Comparison of ENCODE assay signal across 16 cellular contexts in genomic region chr11:59767212-59767611, GRCh38. TPM values are rescaled to one million over a fixed set of nuclear protein-coding genes. Genes with fewer than 3 reads are reported as not detected.
A peak's percentile ranks its signal among the peaks of the same experiment; 100 is the strongest.
DNase-seq lines count a peak whose midpoint lies in the region; ATAC-seq, FAIRE-seq and TF ChIP-seq lines count a peak whose summit lies in the region.
"Had no signal": no experiment of that assay in that cellular context is flagged by ENCODE, and none has a peak within 500 bp of the region (broad histone marks: within the 10 kb centered on the region; RNA-seq: fewer than 3 reads in every experiment).

No MANE protein-coding gene starts in this region.

- H2AFZ ChIP-seq in DND-41 (ENCODE audit: low read depth, low read length): no peak overlapping the region

- no peak overlapping the region for H3K9ac ChIP-seq in DND-41 (ENCODE audit: low read depth, low read length)

- H3K9me3 ChIP-seq in DND-41 (ENCODE audit: insufficient read depth, low read length, severe bottlenecking) (no peaks in the 10 kb centered on the region), pancreas (no peaks in the 10 kb centered on the region)

- H3K79me2 ChIP-seq in DND-41 (ENCODE audit: insufficient read depth, low read length): no peaks in the 10 kb centered on the region

- H3K27ac ChIP-seq in DND-41 (ENCODE audit: low read length) (no peak overlapping the region), pancreas (no peak overlapping the region)
- H3K27ac ChIP-seq: coronary artery had no signal

- no peak for FAIRE-seq in pancreas (lab: Jason Lieb, UNC)
- FAIRE-seq: GM18507 had no signal

- no peak overlapping the region for H3K4me3 ChIP-seq in DND-41 (ENCODE audit: low read depth in 1 of 2, low read length in 2 of 2)
- H3K4me3 ChIP-seq in choroid plexus epithelial cell (ENCODE audit: low read depth, low read length): no peak overlapping the region
- H3K4me3 ChIP-seq in pancreas: no peak overlapping the region
- H3K4me3 ChIP-seq: coronary artery had no signal

- 50 to 55% methylated on average over 1 of the region's 1 CpG for WGBS in pancreas, 2 donors

- H3K4me1 ChIP-seq in DND-41 (ENCODE audit: insufficient read depth, low read length): peaks cover 16% of the 10 kb centered on the region
- peaks cover 0 to 18% (median 15%) of the 10 kb centered on the region in 3 donors for H3K4me1 ChIP-seq in pancreas

- no peaks in the 10 kb centered on the region for H3K36me3 ChIP-seq in DND-41 (ENCODE audit: insufficient read depth, low read length)
- H3K36me3 ChIP-seq in pancreas: no peaks in the 10 kb centered on the region

- DNase-seq in DND-41 (peak; percentile 34), NCI-H226 (peak; percentile 20), choroid plexus epithelial cell (ENCODE audit: low read depth) (peak; percentile 11), pancreas (no peak), superior temporal gyrus (ENCODE audit: extremely low spot score) (no peak)
- no peak for DNase-seq in effector CD4-positive, alpha-beta T cell
- DNase-seq: activated gamma-delta T cell treated with Interleukin-2 at 50 U/mL for 16 hours, DMS79, head of caudate nucleus, midbrain, NCI-H1417 treated with DMSO at 0.1 percent for 48 hours, NCI-H748 treated with DMSO at 0.1 percent for 48 hours had no signal

- intact Hi-C loops in pancreas (cut with DNase I): no loop called here

- ATAC-seq in DND-41 (ENCODE audit: insufficient read depth, low read depth) (peak; percentile 87), pancreas (peak; percentile 27 to 68 (median 52)), HG03097 (IDR thresholded peaks at IDR 0.05; ENCODE audit: low FRiP score, unreplicated experiment) (no peak)

- H3K27me3 ChIP-seq in DND-41 (ENCODE audit: insufficient read depth, low read length, poor library complexity): no peaks in the 10 kb centered on the region
- H3K27me3 ChIP-seq in pancreas: no peaks in the 10 kb centered on the region

- no peak overlapping the region for H3K4me2 ChIP-seq in DND-41 (ENCODE audit: insufficient read depth, low read length)

- TF ChIP-seq CTCF in DND-41 (IDR thresholded peaks at IDR 0.05; ENCODE audit: borderline replicate concordance, extremely low read depth, low read length, poor library complexity, severe bottlenecking) (no peak), choroid plexus epithelial cell (conservative IDR thresholded peaks at IDR 0.05; ENCODE audit: low read depth, low read length) (no peak), pancreas (IDR thresholded peaks at IDR 0.05) (no peak)

- peaks cover 11% of the 10 kb centered on the region; the same call in 1 of the 2 replicates for H4K20me1 ChIP-seq in DND-41 (ENCODE audit: insufficient read depth, low read length)

RNA-seq across cellular contexts. Expression of gene STX3, which starts 12.0 kb away (rescaled TPM):
- total RNA-seq in pancreas: 10 to 100 TPM; 12.1 to 21.5 (median 15.3) TPM
- 10 to 100 TPM; 12.9 to 20.5 TPM for polyA plus RNA-seq in pancreas

RNA-seq across cellular contexts. Expression of gene MRPL16, which starts 43.4 kb away (rescaled TPM):
- 10 to 100 TPM; 17.0 to 23.4 (median 19.6) TPM for total RNA-seq in pancreas
- 10 to 100 TPM; 30.3 to 36.6 TPM for polyA plus RNA-seq in pancreas

RNA-seq across cellular contexts. Expression of gene OR10V1, which starts 53.6 kb away (rescaled TPM):
- not detected for total RNA-seq in pancreas
- polyA plus RNA-seq in pancreas: not detected
- total RNA-seq: T-helper 1 cell treated with Interleukin-12 subunit alpha and Interleukin-12 subunit beta and Interleukin-4 antibody, amounts not matched to agents 30 ng/mL and 1 ng/mL, for 36 hours had no signal

Comparison
In these comparisons a context has a peak if more than half of its experiments do, and no peak if none do; other contexts are left out.
1. DNase-seq: peak in DND-41 (single experiment), NCI-H226 (single experiment) and choroid plexus epithelial cell (single experiment); none in pancreas (0 of 6), effector CD4-positive, alpha-beta T cell (single experiment) and superior temporal gyrus (single experiment).